23 cellular contexts compared by ENCODE assay signal in the genomic region with DNA sequence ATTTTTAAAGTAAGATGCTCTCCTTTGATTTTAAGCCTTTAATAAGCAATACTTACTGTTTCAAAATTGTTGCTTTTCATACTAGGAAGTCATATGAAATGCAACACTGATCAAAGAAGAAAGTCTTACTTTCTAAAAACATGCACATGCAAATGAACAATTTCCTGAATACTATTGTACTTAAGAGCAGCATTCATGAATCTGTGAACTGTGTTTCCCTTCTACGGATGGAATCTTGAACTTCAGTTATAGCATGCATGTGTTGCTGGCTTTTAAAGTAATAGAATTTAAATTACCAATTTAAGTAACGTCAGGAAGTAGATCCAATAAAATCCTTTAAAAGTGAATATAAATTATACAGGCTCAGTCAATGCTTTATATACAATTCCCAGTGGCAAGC.
"Had no signal": no experiment of that assay in that cellular context is flagged by ENCODE, and none has a peak within 500 bp of the region (broad histone marks: within the 10 kb centered on the region; RNA-seq: fewer than 3 reads in every experiment).

No MANE protein-coding gene starts in this region.

- H3K27me3 ChIP-seq: dorsolateral prefrontal cortex, gastrocnemius medialis, heart right ventricle, neutrophil, spleen, tibial artery, upper lobe of right lung, vagina had no signal

- H3K4me3 ChIP-seq: dorsolateral prefrontal cortex, gastrocnemius medialis, heart right ventricle, psoas muscle, spleen, tibial artery, upper lobe of right lung, vagina had no signal

- H3K4me1 ChIP-seq: gastrocnemius medialis, heart right ventricle, psoas muscle, spleen, tibial artery, upper lobe of right lung, vagina had no signal

- H3K27ac ChIP-seq: dorsolateral prefrontal cortex, gastrocnemius medialis, heart right ventricle, neutrophil, psoas muscle, spleen, tibial artery, upper lobe of right lung, vagina had no signal

- H3K36me3 ChIP-seq: gastrocnemius medialis, heart right ventricle, neutrophil, spleen, tibial artery, upper lobe of right lung, vagina had no signal

- DNase-seq: dorsolateral prefrontal cortex; effector CD8-positive, alpha-beta T cell; gastrocnemius medialis; heart right ventricle; hypothalamus; kidney glomerular epithelial cell; mammary epithelial cell; naive thymus-derived CD4-positive, alpha-beta T cell; nephron progenitor cell; psoas muscle; spleen; stimulated activated CD4-positive, alpha-beta T cell treated with anti-CD3 and anti-CD28 coated beads, Interleukin-15, amount 100 ng/mL, for 24 hours; stimulated activated CD4-positive, alpha-beta T cell treated with anti-CD3 and anti-CD28 coated beads, Interleukin-1b, Interleukin-23, amount 100 ng/mL, for 48 hours; stimulated activated CD4-positive, alpha-beta T cell treated with anti-CD3 and anti-CD28 coated beads, Interleukin-4, amount 100 ng/mL, for 24 hours; tibial artery; upper lobe of right lung had no signal

- H3K9me3 ChIP-seq: gastrocnemius medialis, neutrophil, psoas muscle, tibial artery, upper lobe of right lung, vagina had no signal

- FAIRE-seq: islet of Langerhans had no signal

- ATAC-seq: esophagus mucosa; gastrocnemius medialis; heart right ventricle; left lobe of liver; naive thymus-derived CD4-positive, alpha-beta T cell; psoas muscle; sciatic nerve; stimulated activated memory B cell treated with anti-CD40 and anti-IgM and Interleukin-4, amounts not matched to agents 10 μg/mL and 1 μg/mL and 100 μg/mL, for 72 hours; upper lobe of right lung had no signal
